In the genomic region with DNA sequence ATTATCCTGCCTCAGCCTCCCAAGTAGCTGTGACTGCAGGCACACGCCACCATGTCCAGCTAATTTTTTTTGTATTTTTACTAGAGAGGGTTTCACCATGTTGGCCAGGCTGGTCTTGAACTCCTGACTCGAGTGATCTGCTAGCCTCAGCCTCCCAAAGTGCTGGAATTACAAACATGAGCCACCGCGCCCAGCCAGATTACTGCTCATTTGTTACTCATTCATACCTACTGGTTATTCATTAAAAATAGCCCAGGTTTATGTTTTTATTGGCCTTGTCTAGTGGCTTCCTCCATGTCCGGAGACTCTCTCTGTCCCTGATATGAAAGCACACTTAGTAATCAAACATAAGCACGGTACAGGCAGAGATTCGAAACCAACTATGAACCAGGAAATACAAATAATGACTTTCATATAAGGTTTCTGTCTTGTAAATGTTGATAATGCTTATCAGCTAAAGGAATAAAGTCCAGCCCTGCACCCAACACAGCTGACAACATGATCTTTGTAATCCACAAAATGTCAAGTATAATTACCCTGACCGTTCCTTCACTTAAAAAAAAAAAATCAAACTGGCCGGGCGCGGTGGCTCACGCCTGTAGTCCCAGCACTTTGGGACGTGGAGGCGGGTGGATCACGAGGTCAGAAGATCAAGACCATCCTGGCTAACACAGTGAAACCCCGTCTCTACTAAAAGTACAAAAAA, we compare ENCODE assay signal across 1 cellular context.
TF ChIP-seq lines count a peak whose summit lies in the region.

No MANE protein-coding gene starts in this region.

TF ChIP-seq in HepG2, 621 proteins besides CTCF, POLR2A, EP300 and RAD21 (continued from another document):
- TF ChIP-seq ELF3 (CRISPR knock-in tag; IDR thresholded peaks at IDR 0.05) (peak; percentile 96), RBAK (CRISPR knock-in tag; IDR thresholded peaks at IDR 0.05) (no peak), NR2F6 (IDR thresholded peaks at IDR 0.05) (peak; percentile 65; the same call in 1 of the 2 replicates), NR2F6 (CRISPR knock-in tag; IDR thresholded peaks at IDR 0.05) (no peak; the same call in 1 of the 2 replicates), MATR3 (CRISPR knock-in tag; IDR thresholded peaks at IDR 0.05) (no peak), SOX5 (CRISPR knock-in tag; IDR thresholded peaks at IDR 0.05; ENCODE audit: borderline replicate concordance) (peak; percentile 79), ZSCAN9 (CRISPR knock-in tag; IDR thresholded peaks at IDR 0.05; ENCODE audit: borderline replicate concordance) (peak; percentile 37; the same call in 1 of the 2 replicates), ZSCAN29 (CRISPR knock-in tag; conservative IDR thresholded peaks at IDR 0.05) (0 out of 2 replicates have a peak, but pooled peaks have one; percentile 60), MIXL1 (CRISPR knock-in tag; IDR thresholded peaks at IDR 0.05) (peak; percentile 96), ZNF775 (CRISPR knock-in tag; IDR thresholded peaks at IDR 0.05; ENCODE audit: borderline replicate concordance) (no peak), ZBTB21 (CRISPR knock-in tag; IDR thresholded peaks at IDR 0.05) (no peak), FOXA3 (CRISPR knock-in tag; IDR thresholded peaks at IDR 0.05) (peak; percentile 81), NR2C2 (CRISPR knock-in tag; IDR thresholded peaks at IDR 0.05; ENCODE audit: borderline replicate concordance) (peak; percentile 28; the same call in 1 of the 2 replicates), STAG1 (CRISPR knock-in tag; IDR thresholded peaks at IDR 0.05) (peak; percentile 33), GZF1 (CRISPR knock-in tag; IDR thresholded peaks at IDR 0.05) (no peak)
- TF ChIP-seq, protein P1, sequence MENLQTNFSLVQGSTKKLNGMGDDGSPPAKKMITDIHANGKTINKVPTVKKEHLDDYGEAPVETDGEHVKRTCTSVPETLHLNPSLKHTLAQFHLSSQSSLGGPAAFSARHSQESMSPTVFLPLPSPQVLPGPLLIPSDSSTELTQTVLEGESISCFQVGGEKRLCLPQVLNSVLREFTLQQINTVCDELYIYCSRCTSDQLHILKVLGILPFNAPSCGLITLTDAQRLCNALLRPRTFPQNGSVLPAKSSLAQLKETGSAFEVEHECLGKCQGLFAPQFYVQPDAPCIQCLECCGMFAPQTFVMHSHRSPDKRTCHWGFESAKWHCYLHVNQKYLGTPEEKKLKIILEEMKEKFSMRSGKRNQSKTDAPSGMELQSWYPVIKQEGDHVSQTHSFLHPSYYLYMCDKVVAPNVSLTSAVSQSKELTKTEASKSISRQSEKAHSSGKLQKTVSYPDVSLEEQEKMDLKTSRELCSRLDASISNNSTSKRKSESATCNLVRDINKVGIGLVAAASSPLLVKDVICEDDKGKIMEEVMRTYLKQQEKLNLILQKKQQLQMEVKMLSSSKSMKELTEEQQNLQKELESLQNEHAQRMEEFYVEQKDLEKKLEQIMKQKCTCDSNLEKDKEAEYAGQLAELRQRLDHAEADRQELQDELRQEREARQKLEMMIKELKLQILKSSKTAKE (CRISPR knock-in tag; IDR thresholded peaks at IDR 0.05; ENCODE audit: borderline replicate concordance): peak; percentile 71; the same call in 1 of the 2 replicates
- TF ChIP-seq, protein P2, sequence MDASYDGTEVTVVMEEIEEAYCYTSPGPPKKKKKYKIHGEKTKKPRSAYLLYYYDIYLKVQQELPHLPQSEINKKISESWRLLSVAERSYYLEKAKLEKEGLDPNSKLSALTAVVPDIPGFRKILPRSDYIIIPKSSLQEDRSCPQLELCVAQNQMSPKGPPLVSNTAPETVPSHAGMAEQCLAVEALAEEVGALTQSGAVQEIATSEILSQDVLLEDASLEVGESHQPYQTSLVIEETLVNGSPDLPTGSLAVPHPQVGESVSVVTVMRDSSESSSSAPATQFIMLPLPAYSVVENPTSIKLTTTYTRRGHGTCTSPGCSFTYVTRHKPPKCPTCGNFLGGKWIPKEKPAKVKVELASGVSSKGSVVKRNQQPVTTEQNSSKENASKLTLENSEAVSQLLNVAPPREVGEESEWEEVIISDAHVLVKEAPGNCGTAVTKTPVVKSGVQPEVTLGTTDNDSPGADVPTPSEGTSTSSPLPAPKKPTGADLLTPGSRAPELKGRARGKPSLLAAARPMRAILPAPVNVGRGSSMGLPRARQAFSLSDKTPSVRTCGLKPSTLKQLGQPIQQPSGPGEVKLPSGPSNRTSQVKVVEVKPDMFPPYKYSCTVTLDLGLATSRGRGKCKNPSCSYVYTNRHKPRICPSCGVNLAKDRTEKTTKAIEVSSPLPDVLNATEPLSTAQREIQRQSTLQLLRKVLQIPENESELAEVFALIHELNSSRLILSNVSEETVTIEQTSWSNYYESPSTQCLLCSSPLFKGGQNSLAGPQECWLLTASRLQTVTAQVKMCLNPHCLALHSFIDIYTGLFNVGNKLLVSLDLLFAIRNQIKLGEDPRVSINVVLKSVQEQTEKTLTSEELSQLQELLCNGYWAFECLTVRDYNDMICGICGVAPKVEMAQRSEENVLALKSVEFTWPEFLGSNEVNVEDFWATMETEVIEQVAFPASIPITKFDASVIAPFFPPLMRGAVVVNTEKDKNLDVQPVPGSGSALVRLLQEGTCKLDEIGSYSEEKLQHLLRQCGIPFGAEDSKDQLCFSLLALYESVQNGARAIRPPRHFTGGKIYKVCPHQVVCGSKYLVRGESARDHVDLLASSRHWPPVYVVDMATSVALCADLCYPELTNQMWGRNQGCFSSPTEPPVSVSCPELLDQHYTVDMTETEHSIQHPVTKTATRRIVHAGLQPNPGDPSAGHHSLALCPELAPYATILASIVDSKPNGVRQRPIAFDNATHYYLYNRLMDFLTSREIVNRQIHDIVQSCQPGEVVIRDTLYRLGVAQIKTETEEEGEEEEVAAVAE (CRISPR knock-in tag; IDR thresholded peaks at IDR 0.05; ENCODE audit: borderline replicate concordance): no peak
